In the genomic region with DNA sequence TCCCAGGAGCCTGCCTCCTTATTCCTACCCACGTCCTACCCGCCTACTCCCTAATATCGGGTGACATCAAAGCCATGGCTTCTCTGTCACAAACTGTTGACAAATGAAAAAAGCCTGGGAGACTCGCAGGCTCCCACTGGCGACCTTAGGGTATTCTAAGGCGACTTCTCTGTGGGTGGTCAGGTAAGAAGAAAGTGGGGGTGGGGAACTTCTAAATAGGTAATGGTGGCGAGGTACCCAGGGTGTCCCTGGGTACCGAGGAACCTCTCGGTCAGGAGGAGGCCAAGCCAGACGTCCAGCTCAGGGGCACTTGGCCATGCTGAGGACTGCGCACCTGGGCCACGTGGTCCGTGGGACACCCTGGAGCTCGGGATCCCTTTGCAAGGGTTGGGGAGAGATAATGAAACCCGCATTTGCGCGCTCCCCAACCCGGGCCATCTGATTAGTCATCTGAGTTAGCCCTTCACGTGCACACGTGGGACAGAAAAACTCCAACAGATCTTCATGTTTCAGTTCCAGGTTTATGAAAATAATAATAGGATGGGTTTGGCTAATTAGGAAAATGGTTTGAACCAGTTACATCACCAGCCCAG, we compare ENCODE assay signal across 22 cellular contexts.
A peak's percentile ranks its signal among the peaks of the same experiment; 100 is the strongest.
DNase-seq lines count a peak whose midpoint lies in the region; ATAC-seq, FAIRE-seq and TF ChIP-seq lines count a peak whose summit lies in the region.
"Had no signal": no experiment of that assay in that cellular context is flagged by ENCODE, and none has a peak within 500 bp of the region (broad histone marks: within the 10 kb centered on the region; RNA-seq: fewer than 3 reads in every experiment).

No MANE protein-coding gene starts in this region.

- no peak overlapping the region for H2AFZ ChIP-seq in endothelial cell of umbilical vein (ENCODE audit: low read depth, low read length)

- H4K20me1 ChIP-seq in endothelial cell of umbilical vein (replicated peaks; ENCODE audit: control insufficient read depth, extremely low read depth, insufficient read depth, low read length) = no peaks in the 10 kb centered on the region

- H3K4me2 ChIP-seq in endothelial cell of umbilical vein (ENCODE audit: insufficient read depth, low read length) = peak overlapping the region; percentile 82

- no peak for DNase-seq in activated naive CD8-positive, alpha-beta T cell treated with anti-CD3 and anti-CD28 coated beads, Interleukin-2, amount 10 ng/mL, durations not matched to agents 7 days and 5 days
- no peak for DNase-seq in activated naive CD8-positive, alpha-beta T cell treated with anti-CD3 and anti-CD28 coated beads, Interleukin-2, amount 50 U/mL, for 24 hours
- no peak for DNase-seq in endothelial cell of umbilical vein (ENCODE audit: low read depth, low spot score)
- no peak for DNase-seq in neural crest cell (ENCODE audit: low read depth, low spot score)
- no peak for DNase-seq in suprapubic skin (ENCODE audit: low spot score in 2 of 2)
- no peak for DNase-seq in upper lobe of right lung
- DNase-seq: activated CD4-positive, alpha-beta T cell treated with anti-CD3 and anti-CD28 coated beads, Interleukin-2, amount 50 U/mL, for 1 hour; activated naive CD4-positive, alpha-beta T cell treated with anti-CD3 and anti-CD28 coated beads for 36 hours; DMS79; KG1; left cardiac atrium; NCI-H1092 treated with DMSO at 0.1 percent for 48 hours; NCI-H2171; NCI-H82; stimulated activated CD4-positive, alpha-beta T cell treated with anti-CD3 and anti-CD28 coated beads, Interleukin-2, amount 100 ng/mL, for 48 hours had no signal

- H3K4me1 Mint-ChIP-seq in activated naive CD8-positive, alpha-beta T cell treated with anti-CD3 and anti-CD28 coated beads, Interleukin-2, amount 10 ng/mL, durations not matched to agents 7 days and 5 days = peaks cover 2% of the 10 kb centered on the region
- peaks cover 1% of the 10 kb centered on the region for H3K4me1 Mint-ChIP-seq in activated naive CD8-positive, alpha-beta T cell treated with anti-CD3 and anti-CD28 coated beads, Interleukin-2, amount 50 U/mL, for 24 hours
- H3K4me1 Mint-ChIP-seq in neural crest cell = peaks cover 52% of the 10 kb centered on the region

- no peak for TF ChIP-seq POLR2A in endothelial cell of umbilical vein (IDR thresholded peaks at IDR 0.05; ENCODE audit: low read depth, low read length)
- no peak for TF ChIP-seq POLR2A in suprapubic skin (IDR thresholded peaks at IDR 0.05)

- no peaks in the 10 kb centered on the region for H3K9me1 ChIP-seq in endothelial cell of umbilical vein (replicated peaks; ENCODE audit: control insufficient read depth, extremely low read depth, insufficient read depth, low read length)

- H3K4me3 ChIP-seq in endothelial cell of umbilical vein (replicated peaks in 1 of 3; ENCODE audit: insufficient read depth in 1 of 3, low read depth in 1 of 3, low read length in 3 of 3) (no peak overlapping the region), suprapubic skin (peak overlapping the region; percentile 45), upper lobe of right lung (no peak overlapping the region)

- H3K36me3 ChIP-seq in endothelial cell of umbilical vein (ENCODE audit: control insufficient read depth in 2 of 2, extremely low read depth in 1 of 2, insufficient read depth in 2 of 2, low read length in 2 of 2) (no peaks in the 10 kb centered on the region), suprapubic skin (no peaks in the 10 kb centered on the region), upper lobe of right lung (no peaks in the 10 kb centered on the region)

- FAIRE-seq in endothelial cell of umbilical vein (lab: Jason Lieb, UNC) = no peak
- FAIRE-seq: GM18507, GM19239, TTC549 had no signal

- H3K4me1 ChIP-seq in endothelial cell of umbilical vein (ENCODE audit: control insufficient read depth, extremely low read depth, insufficient read depth, low read length) (peaks cover 8% of the 10 kb centered on the region), suprapubic skin (peaks cover 19% of the 10 kb centered on the region), upper lobe of right lung (peaks cover 4% of the 10 kb centered on the region)

- H3K9me3 Mint-ChIP-seq in activated naive CD8-positive, alpha-beta T cell treated with anti-CD3 and anti-CD28 coated beads, Interleukin-2, amount 10 ng/mL, durations not matched to agents 7 days and 5 days = peaks cover 1% of the 10 kb centered on the region
- no peaks in the 10 kb centered on the region for H3K9me3 Mint-ChIP-seq in activated naive CD8-positive, alpha-beta T cell treated with anti-CD3 and anti-CD28 coated beads, Interleukin-2, amount 50 U/mL, for 24 hours
- H3K9me3 Mint-ChIP-seq in neural crest cell = no peaks in the 10 kb centered on the region
- H3K9me3 Mint-ChIP-seq: activated naive CD4-positive, alpha-beta T cell treated with anti-CD3 and anti-CD28 coated beads for 36 hours had no signal

- H3K4me3 Mint-ChIP-seq in activated naive CD8-positive, alpha-beta T cell treated with anti-CD3 and anti-CD28 coated beads, Interleukin-2, amount 10 ng/mL, durations not matched to agents 7 days and 5 days = no peak overlapping the region
- H3K4me3 Mint-ChIP-seq in activated naive CD8-positive, alpha-beta T cell treated with anti-CD3 and anti-CD28 coated beads, Interleukin-2, amount 50 U/mL, for 24 hours = no peak overlapping the region
- peak overlapping the region; percentile 78 for H3K4me3 Mint-ChIP-seq in neural crest cell
- H3K4me3 Mint-ChIP-seq: activated naive CD4-positive, alpha-beta T cell treated with anti-CD3 and anti-CD28 coated beads for 36 hours had no signal

- POLR2A ChIA-PET in activated naive CD8-positive, alpha-beta T cell treated with anti-CD3 and anti-CD28 coated beads, Interleukin-2, amount 10 ng/mL, durations not matched to agents 7 days and 5 days (lab: Charles Lee) = no interaction called here
- POLR2A ChIA-PET in endothelial cell of umbilical vein (lab: Charles Lee) = no interaction called here

- intact Hi-C loops in endothelial cell of umbilical vein (cut with micrococcal nuclease) (no loop called here), upper lobe of right lung (cut with DNase I) (no loop called here)

- no peak for TF ChIP-seq EP300 in suprapubic skin (IDR thresholded peaks at IDR 0.05)

- H3K9me3 ChIP-seq in endothelial cell of umbilical vein (replicated peaks; ENCODE audit: control insufficient read depth, insufficient read depth, low read length) (no peaks in the 10 kb centered on the region), suprapubic skin (no peaks in the 10 kb centered on the region), upper lobe of right lung (no peaks in the 10 kb centered on the region)

- H3K36me3 Mint-ChIP-seq in activated naive CD8-positive, alpha-beta T cell treated with anti-CD3 and anti-CD28 coated beads, Interleukin-2, amount 10 ng/mL, durations not matched to agents 7 days and 5 days = no peaks in the 10 kb centered on the region
- peaks cover 1% of the 10 kb centered on the region for H3K36me3 Mint-ChIP-seq in activated naive CD8-positive, alpha-beta T cell treated with anti-CD3 and anti-CD28 coated beads, Interleukin-2, amount 50 U/mL, for 24 hours (ENCODE audit: low read depth)
- H3K36me3 Mint-ChIP-seq in neural crest cell (ENCODE audit: low read depth) = no peaks in the 10 kb centered on the region

- dilution Hi-C loops in endothelial cell of umbilical vein (cut with MboI; ENCODE audit: extremely low pct_ligation_motif_present, low sequenced_read_pairs) = no loop called here

- peak overlapping the region; percentile 56 for H3K27ac Mint-ChIP-seq in activated naive CD8-positive, alpha-beta T cell treated with anti-CD3 and anti-CD28 coated beads, Interleukin-2, amount 10 ng/mL, durations not matched to agents 7 days and 5 days
- H3K27ac Mint-ChIP-seq in activated naive CD8-positive, alpha-beta T cell treated with anti-CD3 and anti-CD28 coated beads, Interleukin-2, amount 50 U/mL, for 24 hours = no peak overlapping the region
- H3K27ac Mint-ChIP-seq in neural crest cell (ENCODE audit: unreplicated experiment) = no peak overlapping the region
- H3K27ac Mint-ChIP-seq: activated naive CD4-positive, alpha-beta T cell treated with anti-CD3 and anti-CD28 coated beads for 36 hours had no signal

- no peaks in the 10 kb centered on the region for H3K79me2 ChIP-seq in endothelial cell of umbilical vein (ENCODE audit: control insufficient read depth, insufficient read depth, low read length)

- ATAC-seq in activated naive CD8-positive, alpha-beta T cell treated with anti-CD3 and anti-CD28 coated beads, Interleukin-2, amount 10 ng/mL, durations not matched to agents 7 days and 5 days (ENCODE audit: low read depth) = no peak
- no peak for ATAC-seq in activated naive CD8-positive, alpha-beta T cell treated with anti-CD3 and anti-CD28 coated beads, Interleukin-2, amount 50 U/mL, for 24 hours
- ATAC-seq in HG02623 (IDR thresholded peaks at IDR 0.05; ENCODE audit: unreplicated experiment) = no peak
- ATAC-seq in HG03354 (IDR thresholded peaks at IDR 0.05; ENCODE audit: poor library complexity, severe bottlenecking, unreplicated experiment) = no peak
- ATAC-seq in upper lobe of right lung = no peak

- H3K9ac ChIP-seq in endothelial cell of umbilical vein (replicated peaks; ENCODE audit: extremely low read depth, insufficient read depth, low read length) = no peak overlapping the region

- H3K27me3 Mint-ChIP-seq in activated naive CD8-positive, alpha-beta T cell treated with anti-CD3 and anti-CD28 coated beads, Interleukin-2, amount 10 ng/mL, durations not matched to agents 7 days and 5 days = peaks cover 61% of the 10 kb centered on the region
- H3K27me3 Mint-ChIP-seq in activated naive CD8-positive, alpha-beta T cell treated with anti-CD3 and anti-CD28 coated beads, Interleukin-2, amount 50 U/mL, for 24 hours = peaks cover 70% of the 10 kb centered on the region
- H3K27me3 Mint-ChIP-seq in neural crest cell (ENCODE audit: low read depth) = peaks cover 89% of the 10 kb centered on the region

- BruUV-seq in endothelial cell of umbilical vein (replicated peaks; lab: Mats Ljungman, UMichigan) = no TSS peak

- H3K27me3 ChIP-seq in endothelial cell of umbilical vein (ENCODE audit: control insufficient read depth in 2 of 2, insufficient read depth in 2 of 2, low read length in 2 of 2) = peaks cover 25 to 48% of the 10 kb centered on the region in 2 experiments
- peaks cover 91% of the 10 kb centered on the region for H3K27me3 ChIP-seq in suprapubic skin
- H3K27me3 ChIP-seq in upper lobe of right lung = peaks cover 72% of the 10 kb centered on the region

- CTCF ChIA-PET in endothelial cell of umbilical vein (lab: Charles Lee) = no interaction called here

- H3K27ac ChIP-seq in endothelial cell of umbilical vein (ENCODE audit: insufficient read depth, low read depth, low read length) (no peak overlapping the region), suprapubic skin (no peak overlapping the region), upper lobe of right lung (no peak overlapping the region)
- H3K27ac ChIP-seq: C4-2B, HL-60 had no signal

- TF ChIP-seq CTCF in endothelial cell of umbilical vein (IDR thresholded peaks at IDR 0.05; ENCODE audit: extremely low read depth in 1 of 2, insufficient read depth in 1 of 2, low read depth in 1 of 2, low read length in 2 of 2) (no peak), neural crest cell (conservative IDR thresholded peaks at IDR 0.05) (no peak), suprapubic skin (IDR thresholded peaks at IDR 0.05) (no peak), upper lobe of right lung (IDR thresholded peaks at IDR 0.05) (no peak)

- 10% methylated on average over 19 of the region's 20 CpGs for WGBS in suprapubic skin

TF ChIP-seq in endothelial cell of umbilical vein, 7 proteins besides CTCF, POLR2A, EP300 and RAD21 (continues in another document):
- TF ChIP-seq FOS (IDR thresholded peaks at IDR 0.05; ENCODE audit: borderline replicate concordance, insufficient read depth, low read length) = no peak
